17 cellular contexts compared by ENCODE assay signal in the genomic region with DNA sequence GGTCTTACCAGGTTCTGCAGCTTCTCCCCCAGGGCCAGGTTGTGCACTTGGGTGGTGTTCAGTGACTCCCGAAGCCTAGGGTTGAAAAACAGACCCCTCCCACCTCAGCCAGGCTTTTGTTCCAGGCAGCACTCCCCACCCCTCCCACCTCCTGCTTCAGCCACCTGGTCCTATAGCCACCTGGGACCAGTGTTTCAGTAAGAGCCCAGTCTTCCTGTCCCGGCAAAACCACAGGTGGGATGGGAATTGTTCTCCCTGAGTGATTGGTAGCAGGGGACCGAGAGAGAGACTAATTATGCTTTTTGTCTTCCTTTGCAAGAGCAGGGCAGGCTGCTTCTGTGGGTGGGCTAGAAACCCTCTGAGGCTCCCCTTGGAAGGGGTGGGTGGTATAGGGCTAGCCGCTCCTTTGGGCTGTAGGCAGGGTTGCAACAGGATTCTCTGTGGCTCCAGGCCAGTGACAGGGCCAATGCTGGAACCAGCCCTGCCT. TPM values are rescaled to one million over a fixed set of nuclear protein-coding genes. Genes with fewer than 3 reads are reported as not detected.
DNase-seq lines count a peak whose midpoint lies in the region; ATAC-seq lines count a peak whose summit lies in the region.
"Had no signal": no experiment of that assay in that cellular context is flagged by ENCODE, and none has a peak within 500 bp of the region (broad histone marks: within the 10 kb centered on the region; RNA-seq: fewer than 3 reads in every experiment).

No MANE protein-coding gene starts in this region.

- peaks cover 2 to 24% (median 12%) of the 10 kb centered on the region in 10 experiments; a peak in 18 of 20 replicates for H3K4me1 ChIP-seq in BLaER1 treated with 17β-estradiol and CSF1 and Interleukin-3, amounts not matched to agents 10 nM and 100 nM
- H3K4me1 ChIP-seq: A549, Caco-2, HAP-1, psoas muscle had no signal

- no peaks in the 10 kb centered on the region for H3K9me3 Mint-ChIP-seq in naive thymus-derived CD8-positive, alpha-beta T cell

- no peak for ATAC-seq in naive thymus-derived CD8-positive, alpha-beta T cell
- ATAC-seq: A549, left lobe of liver had no signal

- H3K36me3 Mint-ChIP-seq in naive thymus-derived CD8-positive, alpha-beta T cell = no peaks in the 10 kb centered on the region

- DNase-seq in NCI-H146 (lab: John Stamatoyannopoulos, UW) = peak; percentile 95
- peak; percentile 51 for DNase-seq in SK-N-DZ (ENCODE audit: low spot score)
- no peak for DNase-seq in naive thymus-derived CD8-positive, alpha-beta T cell
- no peak for DNase-seq in globus pallidus (ENCODE audit: low spot score)
- DNase-seq in activated effector memory CD4-positive, alpha-beta T cell treated with Interleukin-2 at 50 U/mL for 16 hours = no peak
- DNase-seq: amygdala; Caco-2; psoas muscle; stimulated activated CD4-positive, alpha-beta T cell treated with anti-CD3 and anti-CD28 coated beads, Interleukin-15, amount 100 ng/mL, for 24 hours had no signal

- H3K27me3 Mint-ChIP-seq in naive thymus-derived CD8-positive, alpha-beta T cell = no peaks in the 10 kb centered on the region

- H3K27me3 ChIP-seq in BLaER1 treated with 17β-estradiol and CSF1 and Interleukin-3, amounts not matched to agents 10 nM and 100 nM = no peaks in the 10 kb centered on the region

- peak overlapping the region in 2 of 11 experiments; percentile 34 to 42; a peak in 3 of 22 replicates for H3K27ac ChIP-seq in BLaER1 treated with 17β-estradiol and CSF1 and Interleukin-3, amounts not matched to agents 10 nM and 100 nM
- H3K27ac ChIP-seq: A549, epithelial cell of prostate, psoas muscle, thoracic aorta had no signal

- no peak overlapping the region for H3K27ac Mint-ChIP-seq in naive thymus-derived CD8-positive, alpha-beta T cell

- peaks cover 0 to 2% (median under 1%) of the 10 kb centered on the region in 4 donors for H3K4me1 Mint-ChIP-seq in naive thymus-derived CD8-positive, alpha-beta T cell

- H3K4me3 ChIP-seq in BLaER1 treated with 17β-estradiol and CSF1 and Interleukin-3, amounts not matched to agents 10 nM and 100 nM = no peak overlapping the region; a peak in 1 of 20 replicates
- H3K4me3 ChIP-seq: A549, HAP-1, psoas muscle, thoracic aorta had no signal

- POLR2A ChIA-PET in naive thymus-derived CD8-positive, alpha-beta T cell (lab: Charles Lee) = no interaction called here

- peak overlapping the region in 6 of 11 experiments; percentile 7 to 60 (median 30); a peak in 8 of 22 replicates for H3K9ac ChIP-seq in BLaER1 treated with 17β-estradiol and CSF1 and Interleukin-3, amounts not matched to agents 10 nM and 100 nM

- no peaks in the 10 kb centered on the region for H3K9me3 ChIP-seq in BLaER1 treated with 17β-estradiol and CSF1 and Interleukin-3, amounts not matched to agents 10 nM and 100 nM (replicated peaks in 1 of 11)
- H3K9me3 ChIP-seq: A549, Caco-2, HAP-1, psoas muscle, thoracic aorta had no signal

- H3K4me2 ChIP-seq in BLaER1 treated with 17β-estradiol and CSF1 and Interleukin-3, amounts not matched to agents 10 nM and 100 nM = peak overlapping the region in 2 of 11 experiments; percentile 36 to 68; a peak in 8 of 22 replicates
- H3K4me2 ChIP-seq: A549 had no signal

- no peaks in the 10 kb centered on the region for H4K20me1 ChIP-seq in BLaER1 treated with 17β-estradiol and CSF1 and Interleukin-3, amounts not matched to agents 10 nM and 100 nM

- no peaks in the 10 kb centered on the region for H3K36me3 ChIP-seq in BLaER1 treated with 17β-estradiol and CSF1 and Interleukin-3, amounts not matched to agents 10 nM and 100 nM
- H3K36me3 ChIP-seq: HAP-1, thoracic aorta had no signal

- no peak overlapping the region for H3K4me3 Mint-ChIP-seq in naive thymus-derived CD8-positive, alpha-beta T cell

RNA-seq across cellular contexts. Expression of gene NAALADL1, which starts 8.5 kb away (rescaled TPM):
- polyA plus RNA-seq in SK-N-DZ (2014; cell fraction: cytosol; rRNA removed) = 1.8 and 3.5 TPM in 2 replicates
- 11.9 and 17.6 TPM in 2 replicates for polyA plus RNA-seq in SK-N-DZ (2014; cell fraction: nucleus; rRNA removed)
- 10 to 100 TPM; 30.1 to 33.9 TPM for total RNA-seq in naive thymus-derived CD8-positive, alpha-beta T cell
- polyA plus RNA-seq in naive thymus-derived CD8-positive, alpha-beta T cell = 10 to 100 TPM; 14.0 to 22.2 (median 14.3) TPM
- total RNA-seq: LHCN-M2, RPMI7951 had no signal
- polyA plus RNA-seq: A549 had no signal

RNA-seq across cellular contexts. Expression of gene CDCA5, which starts 17.0 kb away (rescaled TPM):
- 110 and 152 TPM in 2 replicates for polyA plus RNA-seq in SK-N-DZ (2014; cell fraction: cytosol; rRNA removed)
- 79.2 and 90.9 TPM in 2 replicates for polyA plus RNA-seq in SK-N-DZ (2014; cell fraction: nucleus; rRNA removed)
- 1 to 10 TPM in 1 of 2 experiments, under 1 TPM in 1; 0.60 to 1.0 TPM for total RNA-seq in naive thymus-derived CD8-positive, alpha-beta T cell
- under 1 TPM; 0.22 to 0.90 (median 0.35) TPM for polyA plus RNA-seq in naive thymus-derived CD8-positive, alpha-beta T cell

RNA-seq across cellular contexts. Expression of gene ZFPL1, which starts 17.2 kb away (rescaled TPM):
- 35.6 and 43.3 TPM in 2 replicates for polyA plus RNA-seq in SK-N-DZ (2014; cell fraction: cytosol; rRNA removed)
- 59.0 and 71.2 TPM in 2 replicates for polyA plus RNA-seq in SK-N-DZ (2014; cell fraction: nucleus; rRNA removed)
- 10 to 100 TPM; 49.4 to 50.5 TPM for total RNA-seq in naive thymus-derived CD8-positive, alpha-beta T cell
- 10 to 100 TPM; 21.5 to 33.1 (median 24.9) TPM for polyA plus RNA-seq in naive thymus-derived CD8-positive, alpha-beta T cell

RNA-seq across cellular contexts. Expression of gene SAC3D1, which starts 25.8 kb away (rescaled TPM):
- polyA plus RNA-seq in SK-N-DZ (2014; cell fraction: cytosol; rRNA removed) = 54.1 and 71.4 TPM in 2 replicates
- 36.7 and 45.3 TPM in 2 replicates for polyA plus RNA-seq in SK-N-DZ (2014; cell fraction: nucleus; rRNA removed)
- 1 to 10 TPM; 6.7 to 9.4 TPM for total RNA-seq in naive thymus-derived CD8-positive, alpha-beta T cell
- 10 to 100 TPM in 2 of 3 donors, 1 to 10 TPM in 1; 6.7 to 13.9 (median 10.7) TPM for polyA plus RNA-seq in naive thymus-derived CD8-positive, alpha-beta T cell

RNA-seq across cellular contexts. Expression of gene VPS51, which starts 29.2 kb away (rescaled TPM):
- 159 and 188 TPM in 2 replicates for polyA plus RNA-seq in SK-N-DZ (2014; cell fraction: cytosol; rRNA removed)
- polyA plus RNA-seq in SK-N-DZ (2014; cell fraction: nucleus; rRNA removed) = 294 and 409 TPM in 2 replicates
- total RNA-seq in naive thymus-derived CD8-positive, alpha-beta T cell = 100 to 1,000 TPM; 258 to 274 TPM
- polyA plus RNA-seq in naive thymus-derived CD8-positive, alpha-beta T cell = 100 to 1,000 TPM in 2 of 3 donors, 10 to 100 TPM in 1; 70.2 to 111 (median 106) TPM

Comparison
In these comparisons a context has a peak if more than half of its experiments do, and no peak if none do; other contexts are left out.
1. DNase-seq: peak in NCI-H146 (single experiment) and SK-N-DZ (single experiment); none in naive thymus-derived CD8-positive, alpha-beta T cell (0 of 10), globus pallidus (single experiment) and activated effector memory CD4-positive, alpha-beta T cell treated with Interleukin-2 at 50 U/mL for 16 hours (single experiment).